12 cellular contexts compared by ENCODE assay signal in the genomic region with DNA sequence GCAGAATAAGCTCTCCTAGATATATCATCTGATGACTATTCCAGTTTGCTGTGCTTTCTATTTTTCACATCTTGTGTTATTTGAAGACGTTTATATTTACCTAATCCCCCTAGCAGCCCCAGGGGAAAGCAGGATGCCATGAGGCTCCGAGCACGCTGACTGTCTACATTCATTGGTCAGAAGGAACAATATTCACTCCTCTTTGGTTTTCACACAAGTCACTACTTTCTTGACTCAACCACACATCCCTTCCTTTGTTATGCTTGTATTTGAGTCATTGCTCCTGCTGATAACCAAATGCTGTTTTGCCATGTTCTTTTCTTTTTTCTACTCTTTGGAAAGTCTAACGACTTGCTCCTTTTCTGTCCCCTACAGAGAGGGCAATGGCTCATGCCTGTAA.
DNase-seq lines count a peak whose midpoint lies in the region; ATAC-seq, FAIRE-seq and TF ChIP-seq lines count a peak whose summit lies in the region.
"Had no signal": no experiment of that assay in that cellular context is flagged by ENCODE, and none has a peak within 500 bp of the region (broad histone marks: within the 10 kb centered on the region; RNA-seq: fewer than 3 reads in every experiment).

No MANE protein-coding gene starts in this region.

- peak overlapping the region; percentile 4 to 85 (median 78) for H3K27ac ChIP-seq in spleen
- H3K27ac ChIP-seq in esophagus squamous epithelium: peak overlapping the region in 1 of 4 donors; percentile 35

- H3K9me3 Mint-ChIP-seq in endothelial cell (ENCODE audit: unreplicated experiment): no peaks in the 10 kb centered on the region

- H3K27ac Mint-ChIP-seq in endothelial cell (ENCODE audit: unreplicated experiment): peak overlapping the region; percentile 54

- TF ChIP-seq CTCF in endothelial cell (IDR thresholded peaks at IDR 0.05; ENCODE audit: unreplicated experiment) (no peak), spleen (IDR thresholded peaks at IDR 0.05 in 8 of 11, conservative IDR thresholded peaks at IDR 0.05 in 3 of 11) (no peak), esophagus squamous epithelium (IDR thresholded peaks at IDR 0.05) (no peak)

- ATAC-seq in GM21447 (IDR thresholded peaks at IDR 0.05; ENCODE audit: unreplicated experiment): no peak

- no peak for TF ChIP-seq POLR2A in spleen (IDR thresholded peaks at IDR 0.05)
- TF ChIP-seq POLR2A in esophagus squamous epithelium (IDR thresholded peaks at IDR 0.05): no peak

- H3K9me3 ChIP-seq in spleen (no peaks in the 10 kb centered on the region), esophagus squamous epithelium (no peaks in the 10 kb centered on the region)

- H3K27me3 ChIP-seq in spleen (replicated peaks in 1 of 7) (no peaks in the 10 kb centered on the region), esophagus squamous epithelium (no peaks in the 10 kb centered on the region)

- H3K36me3 ChIP-seq in spleen (no peaks in the 10 kb centered on the region), esophagus squamous epithelium (no peaks in the 10 kb centered on the region)

- H3K4me1 ChIP-seq in spleen (peaks cover 28 to 78% (median 57%) of the 10 kb centered on the region in 6 donors), esophagus squamous epithelium (peaks cover 18 to 83% (median 35%) of the 10 kb centered on the region in 3 donors)

- WGBS in spleen, 5 donors: 62 to 68% (median 67%) methylated on average over 4 of the region's 4 CpGs
- 52 to 53% methylated on average over 4 of the region's 4 CpGs for WGBS in esophagus squamous epithelium, 2 donors

- no peaks in the 10 kb centered on the region for H3K36me3 Mint-ChIP-seq in endothelial cell (ENCODE audit: low read depth, unreplicated experiment)

- peaks cover 27% of the 10 kb centered on the region for H3K4me1 Mint-ChIP-seq in endothelial cell (ENCODE audit: unreplicated experiment)

- H3K27me3 Mint-ChIP-seq in endothelial cell (ENCODE audit: unreplicated experiment): peaks cover 2% of the 10 kb centered on the region

- peak; percentile 15 for FAIRE-seq in GM18507 (lab: Jason Lieb, UNC)
- FAIRE-seq: TTC549 had no signal

- intact Hi-C loops in spleen (cut with DNase I; ENCODE audit: low total_unique reads) (no loop called here), esophagus squamous epithelium (cut with DNase I) (no loop called here)

- H3K4me3 Mint-ChIP-seq in endothelial cell (ENCODE audit: unreplicated experiment): no peak overlapping the region

- DNase-seq in GM18507 (ENCODE audit: extremely low spot score, insufficient read length, low read depth) (no peak), T1000 (lab: John Stamatoyannopoulos, UW) (peak; percentile 33), endothelial cell (ENCODE audit: low spot score) (no peak), spleen (no peak), esophagus squamous epithelium (lab: John Stamatoyannopoulos, UW) (no peak), nucleus accumbens (lab: John Stamatoyannopoulos, UW) (no peak)
- DNase-seq: cerebellar nuclear complex; H7; NCI-H82; stimulated activated CD4-positive, alpha-beta T cell treated with anti-CD3 and anti-CD28 coated beads, Interleukin-12 subunit alpha, Interleukin-12 subunit beta, amount 100 ng/mL, for 4 hours had no signal

- H3K4me3 ChIP-seq in spleen: peak overlapping the region in 1 of 8 donors; percentile 37
- no peak overlapping the region for H3K4me3 ChIP-seq in esophagus squamous epithelium
